Comparison of ENCODE assay signal across 1 cellular context in the genomic region with DNA sequence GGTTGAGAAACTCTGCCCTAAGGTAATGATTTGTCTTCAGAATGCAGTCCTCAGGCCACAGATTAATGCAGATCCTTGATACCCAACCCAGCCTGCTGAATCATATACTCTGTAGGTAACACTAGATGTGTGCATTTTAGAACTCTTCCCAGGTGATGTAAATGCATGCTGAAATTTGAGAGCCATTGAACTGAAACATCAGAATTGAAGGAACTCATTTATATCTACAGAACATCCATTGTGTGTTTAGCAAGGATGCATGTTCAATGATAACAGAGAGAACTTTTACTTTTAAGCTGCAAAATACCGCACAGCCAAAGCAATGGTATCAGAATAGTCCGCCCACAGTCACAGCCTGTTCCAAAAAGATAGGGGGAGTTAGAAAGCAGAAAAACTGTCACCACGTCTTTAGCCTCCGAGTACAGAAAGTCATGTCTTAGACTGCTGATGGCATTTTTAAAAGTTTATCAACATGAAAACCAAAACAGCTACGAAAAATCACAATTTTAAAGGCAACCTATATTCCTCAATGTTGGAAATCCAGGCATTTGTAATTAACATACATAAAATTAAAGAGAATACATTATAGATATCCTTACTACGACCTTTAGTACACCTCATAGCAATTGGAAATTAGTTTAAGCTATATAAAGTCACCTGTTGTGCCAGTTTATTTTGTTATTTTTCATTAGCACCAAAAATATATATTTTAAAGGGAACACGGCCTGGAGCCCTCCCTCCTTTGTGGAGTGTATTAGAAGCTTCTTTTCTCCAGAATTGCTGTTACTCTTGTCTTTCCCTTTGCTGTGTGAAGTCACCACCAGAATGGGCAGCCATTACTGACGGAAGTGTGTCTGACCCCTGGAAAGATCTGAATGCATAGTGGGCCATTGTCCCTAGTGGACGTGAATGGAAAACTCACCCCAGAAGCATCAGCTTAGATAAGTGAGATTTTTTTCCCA.
TF ChIP-seq lines count a peak whose summit lies in the region.

No MANE protein-coding gene starts in this region.

TF ChIP-seq in K562, 482 proteins besides CTCF, POLR2A, EP300 and RAD21 (continued from another document and continues in another):
- TF ChIP-seq, protein P1, sequence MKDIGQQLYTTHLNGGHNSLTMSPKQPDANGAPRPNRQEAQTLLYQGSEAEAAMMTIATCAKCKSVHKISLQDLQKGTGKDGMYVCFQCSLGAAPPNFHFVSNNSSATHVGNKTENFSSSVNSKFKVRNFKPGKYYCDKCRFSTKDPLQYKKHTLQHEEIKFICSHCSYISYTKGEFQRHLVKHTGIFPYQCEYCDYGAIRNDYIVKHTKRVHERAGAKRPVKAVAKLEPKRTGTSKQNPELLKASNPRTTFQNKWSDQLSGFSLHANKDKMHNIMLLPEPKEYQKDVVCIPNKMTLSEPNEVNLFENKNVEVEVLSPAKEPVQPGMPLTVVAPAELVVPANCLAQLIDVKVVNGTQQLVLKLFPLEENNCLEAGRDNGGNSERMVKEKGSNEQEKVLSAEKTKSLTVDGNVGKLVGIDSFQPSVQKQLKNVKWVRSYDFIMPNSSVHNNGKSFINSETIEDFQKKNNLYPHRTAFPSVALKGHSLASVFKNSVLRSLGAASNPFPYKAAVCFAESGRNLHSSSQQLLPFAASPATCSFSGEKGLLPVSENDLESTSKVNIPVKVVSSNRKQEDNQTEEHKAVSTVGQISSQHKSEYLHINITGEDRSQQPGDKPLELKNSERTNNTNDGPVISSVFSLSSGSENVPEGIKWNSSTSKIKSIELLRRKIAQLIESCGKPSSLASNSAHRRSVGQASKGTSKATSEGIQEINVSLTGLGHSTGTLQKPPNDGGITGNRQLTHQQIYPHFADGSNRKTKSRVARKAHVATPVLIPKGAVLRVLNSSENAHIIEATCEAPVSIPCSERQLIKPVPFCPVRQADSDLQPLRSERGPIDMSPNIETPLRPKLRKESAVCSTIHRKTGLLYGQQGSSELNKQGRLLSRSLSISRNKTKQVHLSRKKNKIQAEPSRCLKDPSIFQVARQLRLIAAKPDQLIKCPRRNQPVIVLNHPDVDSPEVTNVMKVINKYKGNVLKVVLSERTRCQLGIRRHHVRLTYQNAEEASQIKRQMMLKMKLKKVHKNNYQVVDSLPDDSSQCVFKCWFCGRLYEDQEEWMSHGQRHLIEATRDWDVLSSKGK (CRISPR knock-in tag; IDR thresholded peaks at IDR 0.05) = no peak
- peak; percentile 52; the same call in 1 of the 2 replicates for TF ChIP-seq NFE2 (IDR thresholded peaks at IDR 0.05; ENCODE audit: low read depth)
- TF ChIP-seq BRF1 (IDR thresholded peaks at IDR 0.05; ENCODE audit: borderline replicate concordance, extremely low read depth, insufficient read length) = no peak
- peak; percentile 98 for TF ChIP-seq TCF3 (CRISPR knock-in tag; IDR thresholded peaks at IDR 0.05)
- TF ChIP-seq, protein P2, sequence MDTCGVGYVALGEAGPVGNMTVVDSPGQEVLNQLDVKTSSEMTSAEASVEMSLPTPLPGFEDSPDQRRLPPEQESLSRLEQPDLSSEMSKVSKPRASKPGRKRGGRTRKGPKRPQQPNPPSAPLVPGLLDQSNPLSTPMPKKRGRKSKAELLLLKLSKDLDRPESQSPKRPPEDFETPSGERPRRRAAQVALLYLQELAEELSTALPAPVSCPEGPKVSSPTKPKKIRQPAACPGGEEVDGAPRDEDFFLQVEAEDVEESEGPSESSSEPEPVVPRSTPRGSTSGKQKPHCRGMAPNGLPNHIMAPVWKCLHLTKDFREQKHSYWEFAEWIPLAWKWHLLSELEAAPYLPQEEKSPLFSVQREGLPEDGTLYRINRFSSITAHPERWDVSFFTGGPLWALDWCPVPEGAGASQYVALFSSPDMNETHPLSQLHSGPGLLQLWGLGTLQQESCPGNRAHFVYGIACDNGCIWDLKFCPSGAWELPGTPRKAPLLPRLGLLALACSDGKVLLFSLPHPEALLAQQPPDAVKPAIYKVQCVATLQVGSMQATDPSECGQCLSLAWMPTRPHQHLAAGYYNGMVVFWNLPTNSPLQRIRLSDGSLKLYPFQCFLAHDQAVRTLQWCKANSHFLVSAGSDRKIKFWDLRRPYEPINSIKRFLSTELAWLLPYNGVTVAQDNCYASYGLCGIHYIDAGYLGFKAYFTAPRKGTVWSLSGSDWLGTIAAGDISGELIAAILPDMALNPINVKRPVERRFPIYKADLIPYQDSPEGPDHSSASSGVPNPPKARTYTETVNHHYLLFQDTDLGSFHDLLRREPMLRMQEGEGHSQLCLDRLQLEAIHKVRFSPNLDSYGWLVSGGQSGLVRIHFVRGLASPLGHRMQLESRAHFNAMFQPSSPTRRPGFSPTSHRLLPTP (IDR thresholded peaks at IDR 0.05; ENCODE audit: borderline replicate concordance, extremely low read depth, insufficient read length) = no peak
- TF ChIP-seq CTBP1 (IDR thresholded peaks at IDR 0.05; ENCODE audit: borderline replicate concordance) = peak; percentile 95
- no peak for TF ChIP-seq PURB (CRISPR knock-in tag; IDR thresholded peaks at IDR 0.05; ENCODE audit: low read depth)
- TF ChIP-seq ZNF224 (CRISPR knock-in tag; IDR thresholded peaks at IDR 0.05) = no peak
- TF ChIP-seq, protein P3, sequence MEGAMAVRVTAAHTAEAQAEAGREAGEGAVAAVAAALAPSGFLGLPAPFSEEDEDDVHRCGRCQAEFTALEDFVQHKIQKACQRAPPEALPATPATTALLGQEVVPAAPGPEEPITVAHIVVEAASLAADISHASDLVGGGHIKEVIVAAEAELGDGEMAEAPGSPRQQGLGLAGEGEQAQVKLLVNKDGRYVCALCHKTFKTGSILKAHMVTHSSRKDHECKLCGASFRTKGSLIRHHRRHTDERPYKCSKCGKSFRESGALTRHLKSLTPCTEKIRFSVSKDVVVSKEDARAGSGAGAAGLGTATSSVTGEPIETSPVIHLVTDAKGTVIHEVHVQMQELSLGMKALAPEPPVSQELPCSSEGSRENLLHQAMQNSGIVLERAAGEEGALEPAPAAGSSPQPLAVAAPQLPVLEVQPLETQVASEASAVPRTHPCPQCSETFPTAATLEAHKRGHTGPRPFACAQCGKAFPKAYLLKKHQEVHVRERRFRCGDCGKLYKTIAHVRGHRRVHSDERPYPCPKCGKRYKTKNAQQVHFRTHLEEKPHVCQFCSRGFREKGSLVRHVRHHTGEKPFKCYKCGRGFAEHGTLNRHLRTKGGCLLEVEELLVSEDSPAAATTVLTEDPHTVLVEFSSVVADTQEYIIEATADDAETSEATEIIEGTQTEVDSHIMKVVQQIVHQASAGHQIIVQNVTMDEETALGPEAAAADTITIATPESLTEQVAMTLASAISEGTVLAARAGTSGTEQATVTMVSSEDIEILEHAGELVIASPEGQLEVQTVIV (CRISPR knock-in tag; IDR thresholded peaks at IDR 0.05; ENCODE audit: borderline replicate concordance) = no peak
- TF ChIP-seq, protein P4, sequence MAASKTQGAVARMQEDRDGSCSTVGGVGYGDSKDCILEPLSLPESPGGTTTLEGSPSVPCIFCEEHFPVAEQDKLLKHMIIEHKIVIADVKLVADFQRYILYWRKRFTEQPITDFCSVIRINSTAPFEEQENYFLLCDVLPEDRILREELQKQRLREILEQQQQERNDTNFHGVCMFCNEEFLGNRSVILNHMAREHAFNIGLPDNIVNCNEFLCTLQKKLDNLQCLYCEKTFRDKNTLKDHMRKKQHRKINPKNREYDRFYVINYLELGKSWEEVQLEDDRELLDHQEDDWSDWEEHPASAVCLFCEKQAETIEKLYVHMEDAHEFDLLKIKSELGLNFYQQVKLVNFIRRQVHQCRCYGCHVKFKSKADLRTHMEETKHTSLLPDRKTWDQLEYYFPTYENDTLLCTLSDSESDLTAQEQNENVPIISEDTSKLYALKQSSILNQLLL (CRISPR knock-in tag; IDR thresholded peaks at IDR 0.05; ENCODE audit: borderline replicate concordance) = no peak
- peak; percentile 98 for TF ChIP-seq TAL1 (IDR thresholded peaks at IDR 0.05)
- no peak for TF ChIP-seq MCM3 (IDR thresholded peaks at IDR 0.05)
- TF ChIP-seq, protein P5, sequence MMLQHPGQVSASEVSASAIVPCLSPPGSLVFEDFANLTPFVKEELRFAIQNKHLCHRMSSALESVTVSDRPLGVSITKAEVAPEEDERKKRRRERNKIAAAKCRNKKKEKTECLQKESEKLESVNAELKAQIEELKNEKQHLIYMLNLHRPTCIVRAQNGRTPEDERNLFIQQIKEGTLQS (IDR thresholded peaks at IDR 0.05) = peak; percentile 55; the same call in 1 of the 2 replicates
- TF ChIP-seq, protein P5 (CRISPR knock-in tag; conservative IDR thresholded peaks at IDR 0.05) = no peak; the same call in 1 of the 2 replicates
- peak; percentile 24; the same call in 1 of the 2 replicates for TF ChIP-seq ETV5 (CRISPR knock-in tag; IDR thresholded peaks at IDR 0.05; ENCODE audit: low read depth)
- TF ChIP-seq CBFA2T3 (IDR thresholded peaks at IDR 0.05) = peak; percentile 99
- TF ChIP-seq, protein P6, sequence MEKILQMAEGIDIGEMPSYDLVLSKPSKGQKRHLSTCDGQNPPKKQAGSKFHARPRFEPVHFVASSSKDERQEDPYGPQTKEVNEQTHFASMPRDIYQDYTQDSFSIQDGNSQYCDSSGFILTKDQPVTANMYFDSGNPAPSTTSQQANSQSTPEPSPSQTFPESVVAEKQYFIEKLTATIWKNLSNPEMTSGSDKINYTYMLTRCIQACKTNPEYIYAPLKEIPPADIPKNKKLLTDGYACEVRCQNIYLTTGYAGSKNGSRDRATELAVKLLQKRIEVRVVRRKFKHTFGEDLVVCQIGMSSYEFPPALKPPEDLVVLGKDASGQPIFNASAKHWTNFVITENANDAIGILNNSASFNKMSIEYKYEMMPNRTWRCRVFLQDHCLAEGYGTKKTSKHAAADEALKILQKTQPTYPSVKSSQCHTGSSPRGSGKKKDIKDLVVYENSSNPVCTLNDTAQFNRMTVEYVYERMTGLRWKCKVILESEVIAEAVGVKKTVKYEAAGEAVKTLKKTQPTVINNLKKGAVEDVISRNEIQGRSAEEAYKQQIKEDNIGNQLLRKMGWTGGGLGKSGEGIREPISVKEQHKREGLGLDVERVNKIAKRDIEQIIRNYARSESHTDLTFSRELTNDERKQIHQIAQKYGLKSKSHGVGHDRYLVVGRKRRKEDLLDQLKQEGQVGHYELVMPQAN (IDR thresholded peaks at IDR 0.05; ENCODE audit: borderline replicate concordance) = no peak
- TF ChIP-seq ASH1L (IDR thresholded peaks at IDR 0.05; ENCODE audit: borderline replicate concordance, low read depth, partially characterized antibody) = no peak
- TF ChIP-seq ZNF444 (CRISPR knock-in tag; IDR thresholded peaks at IDR 0.05) = no peak
- TF ChIP-seq, protein P7, sequence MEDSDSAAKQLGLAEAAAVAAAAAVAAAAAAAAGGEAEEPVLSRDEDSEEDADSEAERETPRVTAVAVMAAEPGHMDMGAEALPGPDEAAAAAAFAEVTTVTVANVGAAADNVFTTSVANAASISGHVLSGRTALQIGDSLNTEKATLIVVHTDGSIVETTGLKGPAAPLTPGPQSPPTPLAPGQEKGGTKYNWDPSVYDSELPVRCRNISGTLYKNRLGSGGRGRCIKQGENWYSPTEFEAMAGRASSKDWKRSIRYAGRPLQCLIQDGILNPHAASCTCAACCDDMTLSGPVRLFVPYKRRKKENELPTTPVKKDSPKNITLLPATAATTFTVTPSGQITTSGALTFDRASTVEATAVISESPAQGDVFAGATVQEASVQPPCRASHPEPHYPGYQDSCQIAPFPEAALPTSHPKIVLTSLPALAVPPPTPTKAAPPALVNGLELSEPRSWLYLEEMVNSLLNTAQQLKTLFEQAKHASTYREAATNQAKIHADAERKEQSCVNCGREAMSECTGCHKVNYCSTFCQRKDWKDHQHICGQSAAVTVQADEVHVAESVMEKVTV (CRISPR knock-in tag; IDR thresholded peaks at IDR 0.05) = peak; percentile 37; the same call in 1 of the 2 replicates
- TF ChIP-seq HDAC2 (IDR thresholded peaks at IDR 0.05) = peak; percentile 95
- peak; percentile 65 for TF ChIP-seq SMAD1 (IDR thresholded peaks at IDR 0.05; ENCODE audit: low read depth, low read length, partially characterized antibody)
- TF ChIP-seq, protein P8, sequence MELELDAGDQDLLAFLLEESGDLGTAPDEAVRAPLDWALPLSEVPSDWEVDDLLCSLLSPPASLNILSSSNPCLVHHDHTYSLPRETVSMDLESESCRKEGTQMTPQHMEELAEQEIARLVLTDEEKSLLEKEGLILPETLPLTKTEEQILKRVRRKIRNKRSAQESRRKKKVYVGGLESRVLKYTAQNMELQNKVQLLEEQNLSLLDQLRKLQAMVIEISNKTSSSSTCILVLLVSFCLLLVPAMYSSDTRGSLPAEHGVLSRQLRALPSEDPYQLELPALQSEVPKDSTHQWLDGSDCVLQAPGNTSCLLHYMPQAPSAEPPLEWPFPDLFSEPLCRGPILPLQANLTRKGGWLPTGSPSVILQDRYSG (tag; conservative IDR thresholded peaks at IDR 0.05; ENCODE audit: low read depth) = 0 out of 2 replicates have a peak, but pooled peaks have one; percentile 59
- no peak for TF ChIP-seq ZNF263 (CRISPR knock-in tag; IDR thresholded peaks at IDR 0.05; ENCODE audit: borderline replicate concordance)
- TF ChIP-seq, protein P9, sequence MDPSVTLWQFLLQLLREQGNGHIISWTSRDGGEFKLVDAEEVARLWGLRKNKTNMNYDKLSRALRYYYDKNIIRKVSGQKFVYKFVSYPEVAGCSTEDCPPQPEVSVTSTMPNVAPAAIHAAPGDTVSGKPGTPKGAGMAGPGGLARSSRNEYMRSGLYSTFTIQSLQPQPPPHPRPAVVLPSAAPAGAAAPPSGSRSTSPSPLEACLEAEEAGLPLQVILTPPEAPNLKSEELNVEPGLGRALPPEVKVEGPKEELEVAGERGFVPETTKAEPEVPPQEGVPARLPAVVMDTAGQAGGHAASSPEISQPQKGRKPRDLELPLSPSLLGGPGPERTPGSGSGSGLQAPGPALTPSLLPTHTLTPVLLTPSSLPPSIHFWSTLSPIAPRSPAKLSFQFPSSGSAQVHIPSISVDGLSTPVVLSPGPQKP (CRISPR knock-in tag; IDR thresholded peaks at IDR 0.05) = no peak
- TF ChIP-seq, protein P10, sequence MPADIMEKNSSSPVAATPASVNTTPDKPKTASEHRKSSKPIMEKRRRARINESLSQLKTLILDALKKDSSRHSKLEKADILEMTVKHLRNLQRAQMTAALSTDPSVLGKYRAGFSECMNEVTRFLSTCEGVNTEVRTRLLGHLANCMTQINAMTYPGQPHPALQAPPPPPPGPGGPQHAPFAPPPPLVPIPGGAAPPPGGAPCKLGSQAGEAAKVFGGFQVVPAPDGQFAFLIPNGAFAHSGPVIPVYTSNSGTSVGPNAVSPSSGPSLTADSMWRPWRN (IDR thresholded peaks at IDR 0.05; ENCODE audit: low read depth) = peak; percentile 22; the same call in 1 of the 2 replicates
- TF ChIP-seq, protein P11, sequence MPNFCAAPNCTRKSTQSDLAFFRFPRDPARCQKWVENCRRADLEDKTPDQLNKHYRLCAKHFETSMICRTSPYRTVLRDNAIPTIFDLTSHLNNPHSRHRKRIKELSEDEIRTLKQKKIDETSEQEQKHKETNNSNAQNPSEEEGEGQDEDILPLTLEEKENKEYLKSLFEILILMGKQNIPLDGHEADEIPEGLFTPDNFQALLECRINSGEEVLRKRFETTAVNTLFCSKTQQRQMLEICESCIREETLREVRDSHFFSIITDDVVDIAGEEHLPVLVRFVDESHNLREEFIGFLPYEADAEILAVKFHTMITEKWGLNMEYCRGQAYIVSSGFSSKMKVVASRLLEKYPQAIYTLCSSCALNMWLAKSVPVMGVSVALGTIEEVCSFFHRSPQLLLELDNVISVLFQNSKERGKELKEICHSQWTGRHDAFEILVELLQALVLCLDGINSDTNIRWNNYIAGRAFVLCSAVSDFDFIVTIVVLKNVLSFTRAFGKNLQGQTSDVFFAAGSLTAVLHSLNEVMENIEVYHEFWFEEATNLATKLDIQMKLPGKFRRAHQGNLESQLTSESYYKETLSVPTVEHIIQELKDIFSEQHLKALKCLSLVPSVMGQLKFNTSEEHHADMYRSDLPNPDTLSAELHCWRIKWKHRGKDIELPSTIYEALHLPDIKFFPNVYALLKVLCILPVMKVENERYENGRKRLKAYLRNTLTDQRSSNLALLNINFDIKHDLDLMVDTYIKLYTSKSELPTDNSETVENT (CRISPR knock-in tag; IDR thresholded peaks at IDR 0.05) = no peak
- no peak for TF ChIP-seq CBX8 (IDR thresholded peaks at IDR 0.05; ENCODE audit: borderline replicate concordance, extremely low read depth, low read depth, low read length, poor library complexity, severe bottlenecking)
- no peak for TF ChIP-seq MCM5 (IDR thresholded peaks at IDR 0.05; ENCODE audit: low read depth)
